Comparison of ENCODE assay signal across 10 cellular contexts in genomic region chr11:7004482-7004881, GRCh38. TPM values are rescaled to one million over a fixed set of nuclear protein-coding genes. Genes with fewer than 3 reads are reported as not detected.
DNase-seq lines count a peak whose midpoint lies in the region; ATAC-seq, FAIRE-seq and TF ChIP-seq lines count a peak whose summit lies in the region.
"Had no signal": no experiment of that assay in that cellular context is flagged by ENCODE, and none has a peak within 500 bp of the region (broad histone marks: within the 10 kb centered on the region; RNA-seq: fewer than 3 reads in every experiment).

No MANE protein-coding gene starts in this region.

- peaks cover 5% of the 10 kb centered on the region for H3K4me1 ChIP-seq in mammary epithelial cell (ENCODE audit: insufficient read depth, low read length)
- H3K4me1 ChIP-seq in small intestine (ENCODE audit: control insufficient read depth in 2 of 2, insufficient read depth in 1 of 2, low read depth in 1 of 2, low read length in 1 of 2), result no peaks in the 10 kb centered on the region
- H3K4me1 ChIP-seq in kidney (ENCODE audit: control insufficient read depth in 1 of 2, insufficient read depth in 1 of 2, low read depth in 1 of 2, low read length in 2 of 2), result no peaks in the 10 kb centered on the region

- DNase-seq in SKM-1 treated with dmso at 0.1 percent for 144 hours (lab: John Stamatoyannopoulos, UW; ENCODE audit: unreplicated experiment) (peak; percentile 59), SKM-1 (lab: John Stamatoyannopoulos, UW; ENCODE audit: unreplicated experiment) (no peak), HT1080 (ENCODE audit: low read depth) (peak; percentile 32), mammary epithelial cell (peak; percentile 61), small intestine (peak; percentile 13), kidney (no peak), NCI-H1105 (lab: John Stamatoyannopoulos, UW) (no peak)
- DNase-seq: activated CD8-positive, alpha-beta memory T cell treated with anti-CD3 and anti-CD28 coated beads for 24 hours; RPMI8226 had no signal

- ATAC-seq in GM19452 (IDR thresholded peaks at IDR 0.05; ENCODE audit: unreplicated experiment), result no peak

- H3K4me3 ChIP-seq in mammary epithelial cell (replicated peaks in 1 of 3; ENCODE audit: insufficient read depth in 1 of 3, low read depth in 2 of 3, low read length in 3 of 3) (no peak overlapping the region), small intestine (ENCODE audit: low read depth in 1 of 2, low read length in 2 of 2) (no peak overlapping the region), kidney (ENCODE audit: low read length in 2 of 2) (no peak overlapping the region)

- no peaks in the 10 kb centered on the region for H3K9me3 ChIP-seq in mammary epithelial cell (replicated peaks; ENCODE audit: insufficient read depth, low read length)
- H3K9me3 ChIP-seq in small intestine (ENCODE audit: control insufficient read depth, low read depth), result no peaks in the 10 kb centered on the region
- H3K9me3 ChIP-seq in kidney (ENCODE audit: control insufficient read depth in 1 of 2, low read length in 2 of 2), result no peaks in the 10 kb centered on the region

- intact Hi-C loops in mammary epithelial cell (cut with micrococcal nuclease) (loop anchor here (5.0 kb wide), 1 partner anchor 77 kb away; the partner anchor contains the start of gene ZNF215), kidney (cut with DNase I) (no loop called here)

- H3K27ac ChIP-seq in mammary epithelial cell (ENCODE audit: insufficient read depth, low read depth, low read length), result no peak overlapping the region
- no peak overlapping the region for H3K27ac ChIP-seq in small intestine (ENCODE audit: low read depth in 1 of 2, low read length in 1 of 2)
- H3K27ac ChIP-seq in kidney (ENCODE audit: low read depth in 2 of 2, low read length in 2 of 2), result no peak overlapping the region

- TF ChIP-seq CTCF in mammary epithelial cell (conservative IDR thresholded peaks at IDR 0.05 in 1 of 2, IDR thresholded peaks at IDR 0.05 in 1 of 2; ENCODE audit: extremely low read depth in 1 of 2, insufficient read depth in 1 of 2, low read depth in 1 of 2, low read length in 2 of 2), result no peak
- TF ChIP-seq CTCF in kidney (IDR thresholded peaks at IDR 0.05; ENCODE audit: borderline replicate concordance, extremely low read depth, insufficient read depth), result no peak

- no peaks in the 10 kb centered on the region for H3K79me2 ChIP-seq in mammary epithelial cell (ENCODE audit: insufficient read depth, low read length)

- WGBS in mammary epithelial cell (ENCODE audit: low coverage, missing lambda C conversion rate), result 74% methylated on average over 3 of the region's 3 CpGs
- WGBS in small intestine, 3 donors, result 37 to 58% (median 41%) methylated on average over 3 of the region's 3 CpGs

- H3K4me2 ChIP-seq in mammary epithelial cell (ENCODE audit: insufficient read depth, low read depth, low read length), result peak overlapping the region; percentile 41

- CTCF ChIA-PET in mammary epithelial cell (lab: Charles Lee; ENCODE audit: low non-redundant PET), result interaction anchor here (0.6 kb wide), 1 partner anchor 29 kb away, joined by 3 read pairs; no protein-coding TSS in a partner anchor

- in situ Hi-C loops in mammary epithelial cell (cut with MboI; ENCODE audit: low sequenced_read_pairs in 2 of 2), result no loop called here

- peak overlapping the region; percentile 84 for H2AFZ ChIP-seq in mammary epithelial cell (ENCODE audit: low read depth, low read length)

- dilution Hi-C loops in mammary epithelial cell (cut with HindIII; ENCODE audit: low sequenced_read_pairs), result no loop called here

- H4K20me1 ChIP-seq in mammary epithelial cell (ENCODE audit: insufficient read depth, low read length), result no peaks in the 10 kb centered on the region

- BruUV-seq in mammary epithelial cell (replicated peaks; lab: Mats Ljungman, UMichigan), result no TSS peak

- H3K36me3 ChIP-seq in mammary epithelial cell (ENCODE audit: insufficient read depth, low read length) (no peaks in the 10 kb centered on the region), small intestine (ENCODE audit: control insufficient read depth in 2 of 2, insufficient read depth in 2 of 2, low read length in 2 of 2) (peaks cover 0 to 4% of the 10 kb centered on the region in 2 donors), kidney (ENCODE audit: control insufficient read depth in 1 of 2, insufficient read depth in 2 of 2, low read length in 2 of 2) (no peaks in the 10 kb centered on the region)

- H3K27me3 ChIP-seq in mammary epithelial cell (ENCODE audit: insufficient read depth, low read length) (no peaks in the 10 kb centered on the region), small intestine (ENCODE audit: control insufficient read depth in 2 of 2, insufficient read depth in 2 of 2, low read length in 2 of 2) (no peaks in the 10 kb centered on the region)

- H3K9ac ChIP-seq in mammary epithelial cell (ENCODE audit: insufficient read depth, low read length), result no peak overlapping the region
- no peak overlapping the region for H3K9ac ChIP-seq in kidney (ENCODE audit: low read length in 2 of 2)

- FAIRE-seq in small intestine (lab: Jason Lieb, UNC), result no peak
- no peak for FAIRE-seq in kidney (lab: Jason Lieb, UNC)

RNA-seq across cellular contexts. Expression of gene ZNF214, which starts 15.7 kb away (rescaled TPM):
- total RNA-seq in HT1080 (2014; rRNA removed; shearing (Covaris generic)), result 0.03 TPM in 1 of 2 replicates, not detected in the other
- polyA plus RNA-seq in HT1080 (2015; cell fraction: cytosol; rRNA removed), result 1.4 and 2.6 TPM in 2 replicates
- polyA plus RNA-seq in HT1080 (2015; cell fraction: nucleus; rRNA removed), result 1.2 and 1.7 TPM in 2 replicates
- 1 to 10 TPM; 3.0 to 5.2 TPM for total RNA-seq in mammary epithelial cell
- polyA plus RNA-seq in mammary epithelial cell, result 1.5 TPM
- 1.8 TPM for polyA minus RNA-seq in mammary epithelial cell
- polyA plus RNA-seq in small intestine, result under 1 TPM in 2 of 3 donors, not detected in 1; 0.27 to 0.97 TPM
- 5.9 TPM for total RNA-seq in kidney
- polyA plus RNA-seq in kidney (ENCODE audit: insufficient read depth, low read depth, low replicate concordance), result 3.2 TPM

RNA-seq across cellular contexts. Expression of gene NLRP14, which starts 15.8 kb away (rescaled TPM):
- not detected in 2 replicates for total RNA-seq in HT1080 (2014; rRNA removed; shearing (Covaris generic))
- 0.01 TPM in 1 of 2 replicates, not detected in the other for polyA plus RNA-seq in HT1080 (2015; cell fraction: cytosol; rRNA removed)
- polyA plus RNA-seq in HT1080 (2015; cell fraction: nucleus; rRNA removed), result not detected in 2 replicates
- total RNA-seq in mammary epithelial cell (under 1 TPM; 0.14 to 0.33 TPM), kidney (0.47 TPM)
- polyA plus RNA-seq in mammary epithelial cell (0.02 TPM), small intestine (under 1 TPM in 1 of 3 donors, not detected in 2; 0.03 TPM), kidney (ENCODE audit: insufficient read depth, low read depth, low replicate concordance) (0.28 TPM)
- not detected for polyA minus RNA-seq in mammary epithelial cell

Comparison
In these comparisons a context has a peak if more than half of its experiments do, and no peak if none do; other contexts are left out.
1. DNase-seq: peak in SKM-1 treated with dmso at 0.1 percent for 144 hours (single experiment), HT1080 (single experiment), mammary epithelial cell (single experiment) and small intestine (single experiment); none in SKM-1 (single experiment), kidney (single experiment) and NCI-H1105 (single experiment).